9 cellular contexts compared by ENCODE assay signal in the genomic region with DNA sequence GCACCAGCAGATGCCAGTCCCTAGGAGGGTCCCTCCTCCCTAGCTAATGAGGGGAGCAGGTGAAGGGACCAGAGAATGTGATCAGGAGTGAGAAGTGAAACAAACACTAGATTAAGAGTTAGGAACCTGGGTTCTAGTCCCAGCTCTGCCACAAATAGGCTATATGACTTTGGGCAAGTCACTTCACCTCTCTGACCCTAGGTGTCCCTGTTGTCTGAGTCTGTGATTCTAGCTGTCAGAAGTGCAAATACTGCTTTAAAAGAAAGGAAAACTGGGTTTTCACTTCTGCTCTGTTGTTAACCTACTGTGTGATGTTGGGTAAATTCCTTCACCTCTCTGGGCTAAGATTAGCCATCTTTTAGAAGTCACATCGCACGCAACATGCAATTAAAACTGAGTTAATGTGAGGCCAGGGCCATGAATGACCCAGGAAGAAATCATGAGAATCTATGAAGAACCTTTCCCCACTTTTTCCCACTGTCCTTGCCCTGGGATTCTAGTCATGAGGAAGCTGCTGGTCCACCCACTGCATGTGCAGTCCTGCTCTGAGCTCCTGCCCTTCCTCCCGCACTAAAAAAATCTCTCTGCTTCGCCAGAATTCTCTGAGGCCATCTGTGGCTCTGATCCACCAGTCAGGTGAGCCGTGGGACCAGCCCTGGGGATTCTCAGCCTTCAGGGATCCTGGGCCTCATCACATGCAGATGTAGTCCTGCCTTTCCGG.
DNase-seq lines count a peak whose midpoint lies in the region; ATAC-seq, FAIRE-seq and TF ChIP-seq lines count a peak whose summit lies in the region.
"Had no signal": no experiment of that assay in that cellular context is flagged by ENCODE, and none has a peak within 500 bp of the region (broad histone marks: within the 10 kb centered on the region; RNA-seq: fewer than 3 reads in every experiment).

No MANE protein-coding gene starts in this region.

- H3K4me1 Mint-ChIP-seq in CD14-positive monocyte (peaks cover 16% of the 10 kb centered on the region), GM23338 (peaks cover 6% of the 10 kb centered on the region)
- peaks cover 12% of the 10 kb centered on the region for H3K4me1 Mint-ChIP-seq in activated CD4-positive, alpha-beta memory T cell treated with anti-CD3 and anti-CD28 coated beads, Interleukin-2, amount 10 ng/mL, durations not matched to agents 7 days and 5 days

- peaks cover 0 to 5% (median 3%) of the 10 kb centered on the region in 7 donors for H3K9me3 Mint-ChIP-seq in CD14-positive monocyte
- no peaks in the 10 kb centered on the region for H3K9me3 Mint-ChIP-seq in GM23338
- H3K9me3 Mint-ChIP-seq in activated CD4-positive, alpha-beta memory T cell treated with anti-CD3 and anti-CD28 coated beads, Interleukin-2, amount 10 ng/mL, durations not matched to agents 7 days and 5 days = no peaks in the 10 kb centered on the region

- no peaks in the 10 kb centered on the region for H3F3A ChIP-seq in GM23338 (replicated peaks; ENCODE audit: low read depth)

- H3K27me3 Mint-ChIP-seq in CD14-positive monocyte (ENCODE audit: low read depth in 3 of 3) = peaks cover 3 to 12% (median 9%) of the 10 kb centered on the region in 3 donors
- H3K27me3 Mint-ChIP-seq in GM23338 (ENCODE audit: insufficient read depth, low read depth, poor library complexity) = peaks cover 1% of the 10 kb centered on the region
- H3K27me3 Mint-ChIP-seq in activated CD4-positive, alpha-beta memory T cell treated with anti-CD3 and anti-CD28 coated beads, Interleukin-2, amount 10 ng/mL, durations not matched to agents 7 days and 5 days = peaks cover 14% of the 10 kb centered on the region

- peak; percentile 69 for ATAC-seq in GM23338
- ATAC-seq in HG02642 (IDR thresholded peaks at IDR 0.05; ENCODE audit: poor library complexity, unreplicated experiment) = no peak
- ATAC-seq in HG03196 (IDR thresholded peaks at IDR 0.05; ENCODE audit: unreplicated experiment) = no peak

- FAIRE-seq in keratinocyte (lab: Jason Lieb, UNC) = no peak

- H2AFZ ChIP-seq in GM23338 = no peak overlapping the region
- H2AFZ ChIP-seq in keratinocyte (ENCODE audit: control insufficient read depth, low read length) = no peak overlapping the region

- no peak for DNase-seq in CD14-positive monocyte (ENCODE audit: low spot score)
- peak; percentile 47 for DNase-seq in GM23338 (ENCODE audit: low spot score)
- DNase-seq in activated CD4-positive, alpha-beta memory T cell treated with anti-CD3 and anti-CD28 coated beads, Interleukin-2, amount 10 ng/mL, durations not matched to agents 7 days and 5 days = peak; percentile 38
- no peak for DNase-seq in keratinocyte (ENCODE audit: low read depth, low spot score)
- DNase-seq in spleen = no peak
- no peak for DNase-seq in COLO668 (lab: John Stamatoyannopoulos, UW; ENCODE audit: unreplicated experiment)
- DNase-seq: occipital lobe had no signal

- H3K9me3 ChIP-seq in keratinocyte (ENCODE audit: control insufficient read depth, low read depth, low read length) (no peaks in the 10 kb centered on the region), spleen (peaks cover 0 to 4% (median 0%) of the 10 kb centered on the region in 8 donors)

- H3K27me3 ChIP-seq in GM23338 (ENCODE audit: insufficient read depth) = no peaks in the 10 kb centered on the region
- peaks cover 21% of the 10 kb centered on the region for H3K27me3 ChIP-seq in keratinocyte (ENCODE audit: control insufficient read depth, extremely low read depth, insufficient read depth, low read length)
- no peaks in the 10 kb centered on the region for H3K27me3 ChIP-seq in spleen (replicated peaks in 1 of 7)

- no peaks in the 10 kb centered on the region; the same call in 1 of the 2 replicates for H3K4me1 ChIP-seq in GM23338 (ENCODE audit: insufficient read depth)
- no peaks in the 10 kb centered on the region for H3K4me1 ChIP-seq in keratinocyte (ENCODE audit: control insufficient read depth, extremely low read depth, insufficient read depth, low read length)
- H3K4me1 ChIP-seq in spleen = peaks cover 0 to 14% (median 5%) of the 10 kb centered on the region in 6 donors

- CTCF ChIA-PET in activated CD4-positive, alpha-beta memory T cell treated with anti-CD3 and anti-CD28 coated beads, Interleukin-2, amount 10 ng/mL, durations not matched to agents 7 days and 5 days (lab: Charles Lee) = interaction anchor here (0.7 to 7.2 kb wide), 8 partner anchors 8 to 238 kb away, joined by 3 to 162 read pairs (median 4); partner anchors contain the start of gene PLXNA4

- no peaks in the 10 kb centered on the region for H4K20me1 ChIP-seq in GM23338 (replicated peaks; ENCODE audit: insufficient read depth)
- no peaks in the 10 kb centered on the region for H4K20me1 ChIP-seq in keratinocyte (ENCODE audit: control insufficient read depth, extremely low read depth, insufficient read depth, low read length)

- H3K4me2 ChIP-seq in GM23338 = no peak overlapping the region
- no peak overlapping the region for H3K4me2 ChIP-seq in keratinocyte (ENCODE audit: control insufficient read depth, extremely low read depth, insufficient read depth, low read depth, low read length)

- no peaks in the 10 kb centered on the region for H3K9me1 ChIP-seq in keratinocyte (ENCODE audit: control insufficient read depth, extremely low read depth, insufficient read depth, low read length)

- POLR2A ChIA-PET in activated CD4-positive, alpha-beta memory T cell treated with anti-CD3 and anti-CD28 coated beads, Interleukin-2, amount 10 ng/mL, durations not matched to agents 7 days and 5 days (lab: Charles Lee) = interaction anchor here (0.9 to 1.1 kb wide), 2 partner anchors 80 to 186 kb away, joined by 3 to 5 read pairs; no protein-coding TSS in a partner anchor

- H3K4me3 ChIP-seq in GM23338 = no peak overlapping the region
- no peak overlapping the region for H3K4me3 ChIP-seq in keratinocyte (ENCODE audit: control insufficient read depth in 2 of 3, extremely low read depth in 1 of 3, insufficient read depth in 2 of 3, low read depth in 1 of 3, low read length in 3 of 3)
- H3K4me3 ChIP-seq in spleen = no peak overlapping the region

- H3K9me2 ChIP-seq in GM23338 (ENCODE audit: insufficient read depth) = no peaks in the 10 kb centered on the region

- H3K36me3 ChIP-seq in GM23338 (ENCODE audit: insufficient read depth) = no peaks in the 10 kb centered on the region
- no peaks in the 10 kb centered on the region for H3K36me3 ChIP-seq in keratinocyte (ENCODE audit: control insufficient read depth in 2 of 2, extremely low read depth in 1 of 2, insufficient read depth in 2 of 2, low read length in 2 of 2)
- H3K36me3 ChIP-seq in spleen = no peaks in the 10 kb centered on the region

- no peak for TF ChIP-seq POLR2A in spleen (IDR thresholded peaks at IDR 0.05)

- H3K36me3 Mint-ChIP-seq in CD14-positive monocyte = no peaks in the 10 kb centered on the region
- H3K36me3 Mint-ChIP-seq in GM23338 (ENCODE audit: low read depth) = no peaks in the 10 kb centered on the region
- no peaks in the 10 kb centered on the region for H3K36me3 Mint-ChIP-seq in activated CD4-positive, alpha-beta memory T cell treated with anti-CD3 and anti-CD28 coated beads, Interleukin-2, amount 10 ng/mL, durations not matched to agents 7 days and 5 days (ENCODE audit: low read depth)

- H3K27ac Mint-ChIP-seq in CD14-positive monocyte (no peak overlapping the region), GM23338 (no peak overlapping the region)
- H3K27ac Mint-ChIP-seq in activated CD4-positive, alpha-beta memory T cell treated with anti-CD3 and anti-CD28 coated beads, Interleukin-2, amount 10 ng/mL, durations not matched to agents 7 days and 5 days = no peak overlapping the region

- H3K27ac ChIP-seq in GM23338 (ENCODE audit: low read depth) (no peak overlapping the region), keratinocyte (ENCODE audit: control insufficient read depth, insufficient read depth, low read length) (no peak overlapping the region), spleen (no peak overlapping the region)

- TF ChIP-seq CTCF in CD14-positive monocyte (IDR thresholded peaks at IDR 0.05) (peak; percentile 49), GM23338 (conservative IDR thresholded peaks at IDR 0.05; ENCODE audit: low read depth in 2 of 2) (peak; percentile 49 to 68), keratinocyte (optimal IDR thresholded peaks at IDR 0.05 in 1 of 3, IDR thresholded peaks at IDR 0.05 in 1 of 3, conservative IDR thresholded peaks at IDR 0.05 in 1 of 3; ENCODE audit: extremely low read depth in 1 of 3, insufficient read depth in 2 of 3, low read length in 3 of 3) (peak in 2 of 3 experiments; percentile 21 to 41), spleen (IDR thresholded peaks at IDR 0.05 in 8 of 11, conservative IDR thresholded peaks at IDR 0.05 in 3 of 11) (peak in 4 of 11 experiments; percentile 16 to 42 (median 22))

- H3K79me2 ChIP-seq in GM23338 (replicated peaks; ENCODE audit: insufficient read depth) = no peaks in the 10 kb centered on the region
- H3K79me2 ChIP-seq in keratinocyte (ENCODE audit: control insufficient read depth, insufficient read depth, low read length) = no peaks in the 10 kb centered on the region

- H3K9ac ChIP-seq in keratinocyte (ENCODE audit: control insufficient read depth, extremely low read depth, insufficient read depth, low read length) = no peak overlapping the region

- WGBS in spleen, 5 donors = 79 to 90% (median 89%) methylated on average over 6 of the region's 6 CpGs

- dilution Hi-C loops in keratinocyte (cut with MboI; ENCODE audit: extremely low pct_ligation_motif_present, low sequenced_read_pairs) = no loop called here

- H3K4me3 Mint-ChIP-seq in CD14-positive monocyte (no peak overlapping the region), GM23338 (no peak overlapping the region)
- no peak overlapping the region for H3K4me3 Mint-ChIP-seq in activated CD4-positive, alpha-beta memory T cell treated with anti-CD3 and anti-CD28 coated beads, Interleukin-2, amount 10 ng/mL, durations not matched to agents 7 days and 5 days

- intact Hi-C loops in CD14-positive monocyte (cut with micrococcal nuclease) = loop anchor here (2.0 to 5.0 kb wide), 2 partner anchors 186 to 188 kb away; no protein-coding TSS in a partner anchor
- intact Hi-C loops in spleen (cut with DNase I; ENCODE audit: low total_unique reads) = no loop called here

TF ChIP-seq in GM23338, 12 proteins besides CTCF, POLR2A, EP300 and RAD21 (continues in another document):
- TF ChIP-seq ZNF114 (CRISPR knock-in tag; IDR thresholded peaks at IDR 0.05) = no peak

Comparison
In these comparisons a context has a peak if more than half of its experiments do, and no peak if none do; other contexts are left out.
1. DNase-seq: peak in GM23338 (single experiment) and activated CD4-positive, alpha-beta memory T cell treated with anti-CD3 and anti-CD28 coated beads, Interleukin-2, amount 10 ng/mL, durations not matched to agents 7 days and 5 days (single experiment); none in CD14-positive monocyte (single experiment), keratinocyte (single experiment), spleen (single experiment) and COLO668 (single experiment).